9 cellular contexts compared by ENCODE assay signal in genomic region chr3:190862209-190863118, GRCh38. TPM values are rescaled to one million over a fixed set of nuclear protein-coding genes. Genes with fewer than 3 reads are reported as not detected.
DNase-seq lines count a peak whose midpoint lies in the region; ATAC-seq, FAIRE-seq and TF ChIP-seq lines count a peak whose summit lies in the region.
"Had no signal": no experiment of that assay in that cellular context is flagged by ENCODE, and none has a peak within 500 bp of the region (broad histone marks: within the 10 kb centered on the region; RNA-seq: fewer than 3 reads in every experiment).

A gene with protein sequence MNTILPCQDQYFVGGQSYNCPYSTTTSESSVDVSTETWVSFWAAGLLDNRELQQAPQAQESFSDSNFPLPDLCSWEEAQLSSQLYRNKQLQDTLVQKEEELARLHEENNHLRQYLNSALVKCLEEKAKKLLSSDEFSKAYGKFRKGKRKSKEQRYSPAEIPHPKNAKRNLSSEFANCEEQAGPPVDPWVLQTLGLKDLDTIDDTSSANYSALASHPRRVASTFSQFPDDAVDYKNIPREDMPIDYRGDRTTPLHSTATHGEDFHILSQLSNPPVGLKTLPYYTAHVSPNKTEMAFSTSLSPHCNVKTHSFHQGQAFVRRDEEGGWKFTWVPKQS (minus strand): TSS chr3:190862694. CDS start chr3:190862615, 79 bp downstream.

- H3K4me1 Mint-ChIP-seq in CD8-positive, alpha-beta memory T cell = peaks cover 4 to 14% (median 9%) of the 10 kb centered on the region in 3 donors
- H3K4me1 Mint-ChIP-seq in T-cell = peaks cover 11 to 18% (median 11%) of the 10 kb centered on the region in 3 donors
- H3K4me1 Mint-ChIP-seq in chondrocyte (ENCODE audit: low read depth) = peaks cover 8% of the 10 kb centered on the region

- WGBS in small intestine, 3 donors = 4 to 9% (median 7%) methylated on average over 52 to 58 of the region's 58 CpGs

- peak within 1 kb of the TSS; percentile 83 for H3K4me2 ChIP-seq in keratinocyte (ENCODE audit: control insufficient read depth, extremely low read depth, insufficient read depth, low read depth, low read length)

- peak within 1 kb of the TSS in 2 of 8 donors; percentile 54 to 92 for H3K27ac Mint-ChIP-seq in CD8-positive, alpha-beta memory T cell
- H3K27ac Mint-ChIP-seq in T-cell = no peak within 1 kb of the TSS
- H3K27ac Mint-ChIP-seq in chondrocyte (ENCODE audit: unreplicated experiment) = peak within 1 kb of the TSS; percentile 70

- H3K36me3 ChIP-seq in CD8-positive, alpha-beta memory T cell (ENCODE audit: insufficient read depth, low read length) = no peaks in the 10 kb centered on the region
- H3K36me3 ChIP-seq in keratinocyte (ENCODE audit: control insufficient read depth in 2 of 2, extremely low read depth in 1 of 2, insufficient read depth in 2 of 2, low read length in 2 of 2) (no peaks in the 10 kb centered on the region), small intestine (ENCODE audit: control insufficient read depth in 2 of 2, insufficient read depth in 2 of 2, low read length in 2 of 2) (no peaks in the 10 kb centered on the region)

- peaks cover 0 to 7% (median 3%) of the 10 kb centered on the region in 5 donors for H3K9me3 Mint-ChIP-seq in CD8-positive, alpha-beta memory T cell
- H3K9me3 Mint-ChIP-seq in T-cell = no peaks in the 10 kb centered on the region
- no peaks in the 10 kb centered on the region for H3K9me3 Mint-ChIP-seq in chondrocyte (ENCODE audit: low read depth)

- peaks cover 0 to 3% (median 0%) of the 10 kb centered on the region in 3 donors for H3K36me3 Mint-ChIP-seq in CD8-positive, alpha-beta memory T cell
- H3K36me3 Mint-ChIP-seq in T-cell = no peaks in the 10 kb centered on the region
- no peaks in the 10 kb centered on the region for H3K36me3 Mint-ChIP-seq in chondrocyte (ENCODE audit: low read depth)

- H3K9ac ChIP-seq in keratinocyte (ENCODE audit: control insufficient read depth, extremely low read depth, insufficient read depth, low read length) = peak within 1 kb of the TSS; percentile 53

- H3K4me1 ChIP-seq in CD8-positive, alpha-beta memory T cell (ENCODE audit: insufficient read depth, low read length) = no peaks in the 10 kb centered on the region
- H3K4me1 ChIP-seq in keratinocyte (ENCODE audit: control insufficient read depth, extremely low read depth, insufficient read depth, low read length) = no peaks in the 10 kb centered on the region
- no peaks in the 10 kb centered on the region for H3K4me1 ChIP-seq in small intestine (ENCODE audit: control insufficient read depth in 2 of 2, insufficient read depth in 1 of 2, low read depth in 1 of 2, low read length in 1 of 2)

- CTCF ChIA-PET in CD8-positive, alpha-beta memory T cell (lab: Charles Lee) = no interaction called here
- CTCF ChIA-PET in T-cell (lab: Charles Lee) = interaction anchor here in 1 of 2 donors (0.6 kb wide), 1 partner anchor 87 kb away, joined by 6 read pairs; no protein-coding TSS in a partner anchor

- no peak for DNase-seq in CD8-positive, alpha-beta memory T cell
- DNase-seq in T-cell (peak in 6 of 34 experiments; percentile 2 to 14 (median 4)), chondrocyte (ENCODE audit: low spot score) (no peak), keratinocyte (ENCODE audit: low read depth, low spot score) (no peak), small intestine (peak; percentile 60), Kasumi-1 (lab: John Stamatoyannopoulos, UW) (no peak)

- peaks cover 13 to 42% of the 10 kb centered on the region in 2 donors for H3K27me3 Mint-ChIP-seq in CD8-positive, alpha-beta memory T cell
- H3K27me3 Mint-ChIP-seq in T-cell (peaks cover 34 to 48% of the 10 kb centered on the region in 2 donors), chondrocyte (ENCODE audit: low read depth) (peaks cover 43% of the 10 kb centered on the region)

- no peaks in the 10 kb centered on the region for H3K79me2 ChIP-seq in keratinocyte (ENCODE audit: control insufficient read depth, insufficient read depth, low read length)

- TF ChIP-seq CTCF in chondrocyte (IDR thresholded peaks at IDR 0.05) = no peak
- TF ChIP-seq CTCF in keratinocyte (optimal IDR thresholded peaks at IDR 0.05 in 1 of 3, IDR thresholded peaks at IDR 0.05 in 1 of 3, conservative IDR thresholded peaks at IDR 0.05 in 1 of 3; ENCODE audit: extremely low read depth in 1 of 3, insufficient read depth in 2 of 3, low read length in 3 of 3) = no peak

- peak within 1 kb of the TSS in 5 of 7 donors; percentile 5 to 69 (median 56) for H3K4me3 Mint-ChIP-seq in CD8-positive, alpha-beta memory T cell
- H3K4me3 Mint-ChIP-seq in T-cell = peak within 1 kb of the TSS; percentile 53 to 63 (median 54)
- H3K4me3 Mint-ChIP-seq in chondrocyte (ENCODE audit: unreplicated experiment) = peak within 1 kb of the TSS; percentile 75

- H4K20me1 ChIP-seq in keratinocyte (ENCODE audit: control insufficient read depth, extremely low read depth, insufficient read depth, low read length) = no peaks in the 10 kb centered on the region

- peak within 1 kb of the TSS; percentile 81 for H2AFZ ChIP-seq in keratinocyte (ENCODE audit: control insufficient read depth, low read length)

- H3K27ac ChIP-seq in CD8-positive, alpha-beta memory T cell (ENCODE audit: low read depth, low read length) = no peak within 1 kb of the TSS
- H3K27ac ChIP-seq in keratinocyte (ENCODE audit: control insufficient read depth, insufficient read depth, low read length) (no peak within 1 kb of the TSS), small intestine (ENCODE audit: low read depth in 1 of 2, low read length in 1 of 2) (no peak within 1 kb of the TSS)

- dilution Hi-C loops in keratinocyte (cut with MboI; ENCODE audit: extremely low pct_ligation_motif_present, low sequenced_read_pairs) = no loop called here

- no peaks in the 10 kb centered on the region for H3K9me1 ChIP-seq in keratinocyte (ENCODE audit: control insufficient read depth, extremely low read depth, insufficient read depth, low read length)

- ATAC-seq in GM19397 (IDR thresholded peaks at IDR 0.05; ENCODE audit: unreplicated experiment) (peak; percentile 90), HG03442 (IDR thresholded peaks at IDR 0.05; ENCODE audit: unreplicated experiment) (peak; percentile 92), T-cell (replicated peaks in 1 of 4) (peak in 3 of 4 experiments; percentile 60 to 79 (median 75))

- POLR2A ChIA-PET in CD8-positive, alpha-beta memory T cell (lab: Charles Lee) = no interaction called here
- POLR2A ChIA-PET in T-cell (lab: Charles Lee) = no interaction called here

- no peak within 1 kb of the TSS for H3K4me3 ChIP-seq in CD8-positive, alpha-beta memory T cell (ENCODE audit: low read length)
- H3K4me3 ChIP-seq in keratinocyte (ENCODE audit: control insufficient read depth in 2 of 3, extremely low read depth in 1 of 3, insufficient read depth in 2 of 3, low read depth in 1 of 3, low read length in 3 of 3) (peak within 1 kb of the TSS; percentile 59 to 71 (median 64)), small intestine (ENCODE audit: low read depth in 1 of 2, low read length in 2 of 2) (peak within 1 kb of the TSS; percentile 34 to 49)

- H3K27me3 ChIP-seq in CD8-positive, alpha-beta memory T cell (ENCODE audit: insufficient read depth, low read length, poor library complexity, severe bottlenecking) = no peaks in the 10 kb centered on the region
- H3K27me3 ChIP-seq in keratinocyte (ENCODE audit: control insufficient read depth, extremely low read depth, insufficient read depth, low read length) = peaks cover 4% of the 10 kb centered on the region
- peaks cover 0 to 8% of the 10 kb centered on the region in 2 donors for H3K27me3 ChIP-seq in small intestine (ENCODE audit: control insufficient read depth in 2 of 2, insufficient read depth in 2 of 2, low read length in 2 of 2)

- peak; percentile 57 for FAIRE-seq in keratinocyte (lab: Jason Lieb, UNC)
- no peak for FAIRE-seq in small intestine (lab: Jason Lieb, UNC)
- FAIRE-seq: TTC549 had no signal

- H3K9me3 ChIP-seq in CD8-positive, alpha-beta memory T cell (ENCODE audit: low read length) = no peaks in the 10 kb centered on the region
- no peaks in the 10 kb centered on the region for H3K9me3 ChIP-seq in keratinocyte (ENCODE audit: control insufficient read depth, low read depth, low read length)
- no peaks in the 10 kb centered on the region for H3K9me3 ChIP-seq in small intestine (ENCODE audit: control insufficient read depth, low read depth)

RNA-seq across cellular contexts. Expression of the gene that starts here (rescaled TPM):
- not detected for total RNA-seq in CD8-positive, alpha-beta memory T cell
- polyA plus RNA-seq in CD8-positive, alpha-beta memory T cell = not detected
- total RNA-seq in T-cell = not detected
- total RNA-seq in chondrocyte = 0.05 to 0.29 TPM in 2 of 3 replicates, not detected in the other
- 0.04 TPM in 1 of 3 replicates, not detected in the others for polyA plus RNA-seq in keratinocyte
- not detected for polyA plus RNA-seq in keratinocyte (2011; ENCODE audit: low read depth)
- polyA plus RNA-seq in keratinocyte (2011; cell fraction: cytosol; rRNA removed) = not detected in 2 replicates
- 0.03 TPM in 1 of 2 replicates, not detected in the other for polyA plus RNA-seq in keratinocyte (2011; cell fraction: nucleus; rRNA removed)
- polyA plus RNA-seq in keratinocyte (2012; ENCODE audit: low replicate concordance) = not detected in 2 replicates
- not detected in 3 replicates for polyA minus RNA-seq in keratinocyte
- not detected for polyA minus RNA-seq in keratinocyte (2011; cell fraction: cytosol; rRNA and poly(A)+ RNA removed)
- not detected in 2 replicates for polyA minus RNA-seq in keratinocyte (2011; cell fraction: nucleus; rRNA and poly(A)+ RNA removed)
- under 1 TPM in 1 of 3 donors, not detected in 2; 0.01 TPM for polyA plus RNA-seq in small intestine

Comparison
In these comparisons a context has a peak if more than half of its experiments do, and no peak if none do; other contexts are left out.
1. Peak in ATAC-seq in T-cell; RNA of the gene not detected or under 1 TPM.
2. Peak in DNase-seq and H3K4me3 ChIP-seq in small intestine; RNA of the gene not detected or under 1 TPM.